In genomic region chr19:45643024-45643926, GRCh38 we compare ENCODE assay signal across 1 cellular context.
TF ChIP-seq lines count a peak whose summit lies in the region.

No MANE protein-coding gene starts in this region.

TF ChIP-seq in HepG2, 621 proteins besides CTCF, POLR2A, EP300 and RAD21 (continued from another document and continues in another):
- TF ChIP-seq ZNF280B (CRISPR knock-in tag; IDR thresholded peaks at IDR 0.05; ENCODE audit: borderline replicate concordance) (no peak), ZNF451 (CRISPR knock-in tag; IDR thresholded peaks at IDR 0.05) (no peak), ZKSCAN8 (CRISPR knock-in tag; IDR thresholded peaks at IDR 0.05; ENCODE audit: borderline replicate concordance) (no peak), SMARCE1 (IDR thresholded peaks at IDR 0.05; ENCODE audit: borderline replicate concordance) (no peak), MTF1 (CRISPR knock-in tag; IDR thresholded peaks at IDR 0.05) (no peak), ZNF281 (CRISPR knock-in tag; IDR thresholded peaks at IDR 0.05; ENCODE audit: borderline replicate concordance) (peak; percentile 93), ZNF282 (IDR thresholded peaks at IDR 0.05; ENCODE audit: partially characterized antibody) (no peak), ZNF720 (CRISPR knock-in tag; IDR thresholded peaks at IDR 0.05) (no peak), ATF7 (IDR thresholded peaks at IDR 0.05) (no peak), ATF7 (CRISPR knock-in tag; IDR thresholded peaks at IDR 0.05) (no peak), NFKBIZ (CRISPR knock-in tag; IDR thresholded peaks at IDR 0.05) (no peak), ESRRA (CRISPR knock-in tag; IDR thresholded peaks at IDR 0.05; ENCODE audit: low read depth) (no peak), ZNF574 (CRISPR knock-in tag; IDR thresholded peaks at IDR 0.05) (no peak), ZKSCAN1 (IDR thresholded peaks at IDR 0.05; ENCODE audit: low read length) (no peak), ARNTL (CRISPR knock-in tag; IDR thresholded peaks at IDR 0.05) (peak; percentile 49; the same call in 1 of the 2 replicates), ZNF124 (CRISPR knock-in tag; IDR thresholded peaks at IDR 0.05) (no peak), RBAK (CRISPR knock-in tag; IDR thresholded peaks at IDR 0.05) (no peak), PPARG (CRISPR knock-in tag; conservative IDR thresholded peaks at IDR 0.05) (no peak), HNRNPUL1 (IDR thresholded peaks at IDR 0.05; ENCODE audit: low read depth, low read length) (no peak), GABPB1 (CRISPR knock-in tag; IDR thresholded peaks at IDR 0.05) (peak; percentile 46; the same call in 1 of the 2 replicates), ZNF383 (CRISPR knock-in tag; IDR thresholded peaks at IDR 0.05; ENCODE audit: borderline replicate concordance) (no peak), ZNF891 (CRISPR knock-in tag; IDR thresholded peaks at IDR 0.05) (no peak), TCF12 (IDR thresholded peaks at IDR 0.05) (no peak), TCF12 (CRISPR knock-in tag; IDR thresholded peaks at IDR 0.05) (no peak), PITX1 (CRISPR knock-in tag; IDR thresholded peaks at IDR 0.05) (peak; percentile 20; the same call in 1 of the 2 replicates), TBX2 (CRISPR knock-in tag; IDR thresholded peaks at IDR 0.05; ENCODE audit: borderline replicate concordance) (peak; percentile 59; the same call in 1 of the 2 replicates), FUBP1 (CRISPR knock-in tag; IDR thresholded peaks at IDR 0.05; ENCODE audit: borderline replicate concordance) (no peak), NCOA1 (CRISPR knock-in tag; IDR thresholded peaks at IDR 0.05) (no peak), LCORL (IDR thresholded peaks at IDR 0.05) (no peak), LCORL (CRISPR knock-in tag; IDR thresholded peaks at IDR 0.05) (peak; percentile 11; the same call in 1 of the 2 replicates), YEATS2 (CRISPR knock-in tag; IDR thresholded peaks at IDR 0.05; ENCODE audit: borderline replicate concordance) (no peak)
- TF ChIP-seq, protein P1, sequence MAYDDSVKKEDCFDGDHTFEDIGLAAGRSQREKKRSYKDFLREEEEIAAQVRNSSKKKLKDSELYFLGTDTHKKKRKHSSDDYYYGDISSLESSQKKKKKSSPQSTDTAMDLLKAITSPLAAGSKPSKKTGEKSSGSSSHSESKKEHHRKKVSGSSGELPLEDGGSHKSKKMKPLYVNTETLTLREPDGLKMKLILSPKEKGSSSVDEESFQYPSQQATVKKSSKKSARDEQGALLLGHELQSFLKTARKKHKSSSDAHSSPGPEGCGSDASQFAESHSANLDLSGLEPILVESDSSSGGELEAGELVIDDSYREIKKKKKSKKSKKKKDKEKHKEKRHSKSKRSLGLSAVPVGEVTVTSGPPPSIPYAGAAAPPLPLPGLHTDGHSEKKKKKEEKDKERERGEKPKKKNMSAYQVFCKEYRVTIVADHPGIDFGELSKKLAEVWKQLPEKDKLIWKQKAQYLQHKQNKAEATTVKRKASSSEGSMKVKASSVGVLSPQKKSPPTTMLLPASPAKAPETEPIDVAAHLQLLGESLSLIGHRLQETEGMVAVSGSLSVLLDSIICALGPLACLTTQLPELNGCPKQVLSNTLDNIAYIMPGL (CRISPR knock-in tag; IDR thresholded peaks at IDR 0.05; ENCODE audit: borderline replicate concordance in 1 of 2, low read depth in 1 of 2) = peak; percentile 70 to 81; a peak in 3 of 4 replicates
- TF ChIP-seq, protein P2, sequence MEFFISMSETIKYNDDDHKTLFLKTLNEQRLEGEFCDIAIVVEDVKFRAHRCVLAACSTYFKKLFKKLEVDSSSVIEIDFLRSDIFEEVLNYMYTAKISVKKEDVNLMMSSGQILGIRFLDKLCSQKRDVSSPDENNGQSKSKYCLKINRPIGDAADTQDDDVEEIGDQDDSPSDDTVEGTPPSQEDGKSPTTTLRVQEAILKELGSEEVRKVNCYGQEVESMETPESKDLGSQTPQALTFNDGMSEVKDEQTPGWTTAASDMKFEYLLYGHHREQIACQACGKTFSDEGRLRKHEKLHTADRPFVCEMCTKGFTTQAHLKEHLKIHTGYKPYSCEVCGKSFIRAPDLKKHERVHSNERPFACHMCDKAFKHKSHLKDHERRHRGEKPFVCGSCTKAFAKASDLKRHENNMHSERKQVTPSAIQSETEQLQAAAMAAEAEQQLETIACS (CRISPR knock-in tag; IDR thresholded peaks at IDR 0.05) = no peak
- TF ChIP-seq, protein P3, sequence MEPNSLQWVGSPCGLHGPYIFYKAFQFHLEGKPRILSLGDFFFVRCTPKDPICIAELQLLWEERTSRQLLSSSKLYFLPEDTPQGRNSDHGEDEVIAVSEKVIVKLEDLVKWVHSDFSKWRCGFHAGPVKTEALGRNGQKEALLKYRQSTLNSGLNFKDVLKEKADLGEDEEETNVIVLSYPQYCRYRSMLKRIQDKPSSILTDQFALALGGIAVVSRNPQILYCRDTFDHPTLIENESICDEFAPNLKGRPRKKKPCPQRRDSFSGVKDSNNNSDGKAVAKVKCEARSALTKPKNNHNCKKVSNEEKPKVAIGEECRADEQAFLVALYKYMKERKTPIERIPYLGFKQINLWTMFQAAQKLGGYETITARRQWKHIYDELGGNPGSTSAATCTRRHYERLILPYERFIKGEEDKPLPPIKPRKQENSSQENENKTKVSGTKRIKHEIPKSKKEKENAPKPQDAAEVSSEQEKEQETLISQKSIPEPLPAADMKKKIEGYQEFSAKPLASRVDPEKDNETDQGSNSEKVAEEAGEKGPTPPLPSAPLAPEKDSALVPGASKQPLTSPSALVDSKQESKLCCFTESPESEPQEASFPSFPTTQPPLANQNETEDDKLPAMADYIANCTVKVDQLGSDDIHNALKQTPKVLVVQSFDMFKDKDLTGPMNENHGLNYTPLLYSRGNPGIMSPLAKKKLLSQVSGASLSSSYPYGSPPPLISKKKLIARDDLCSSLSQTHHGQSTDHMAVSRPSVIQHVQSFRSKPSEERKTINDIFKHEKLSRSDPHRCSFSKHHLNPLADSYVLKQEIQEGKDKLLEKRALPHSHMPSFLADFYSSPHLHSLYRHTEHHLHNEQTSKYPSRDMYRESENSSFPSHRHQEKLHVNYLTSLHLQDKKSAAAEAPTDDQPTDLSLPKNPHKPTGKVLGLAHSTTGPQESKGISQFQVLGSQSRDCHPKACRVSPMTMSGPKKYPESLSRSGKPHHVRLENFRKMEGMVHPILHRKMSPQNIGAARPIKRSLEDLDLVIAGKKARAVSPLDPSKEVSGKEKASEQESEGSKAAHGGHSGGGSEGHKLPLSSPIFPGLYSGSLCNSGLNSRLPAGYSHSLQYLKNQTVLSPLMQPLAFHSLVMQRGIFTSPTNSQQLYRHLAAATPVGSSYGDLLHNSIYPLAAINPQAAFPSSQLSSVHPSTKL (CRISPR knock-in tag; IDR thresholded peaks at IDR 0.05) = no peak
- TF ChIP-seq, protein P4, sequence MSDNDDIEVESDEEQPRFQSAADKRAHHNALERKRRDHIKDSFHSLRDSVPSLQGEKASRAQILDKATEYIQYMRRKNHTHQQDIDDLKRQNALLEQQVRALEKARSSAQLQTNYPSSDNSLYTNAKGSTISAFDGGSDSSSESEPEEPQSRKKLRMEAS (IDR thresholded peaks at IDR 0.05) = 0 out of 2 replicates have a peak, but pooled peaks have one; percentile 30
- TF ChIP-seq, protein P5, sequence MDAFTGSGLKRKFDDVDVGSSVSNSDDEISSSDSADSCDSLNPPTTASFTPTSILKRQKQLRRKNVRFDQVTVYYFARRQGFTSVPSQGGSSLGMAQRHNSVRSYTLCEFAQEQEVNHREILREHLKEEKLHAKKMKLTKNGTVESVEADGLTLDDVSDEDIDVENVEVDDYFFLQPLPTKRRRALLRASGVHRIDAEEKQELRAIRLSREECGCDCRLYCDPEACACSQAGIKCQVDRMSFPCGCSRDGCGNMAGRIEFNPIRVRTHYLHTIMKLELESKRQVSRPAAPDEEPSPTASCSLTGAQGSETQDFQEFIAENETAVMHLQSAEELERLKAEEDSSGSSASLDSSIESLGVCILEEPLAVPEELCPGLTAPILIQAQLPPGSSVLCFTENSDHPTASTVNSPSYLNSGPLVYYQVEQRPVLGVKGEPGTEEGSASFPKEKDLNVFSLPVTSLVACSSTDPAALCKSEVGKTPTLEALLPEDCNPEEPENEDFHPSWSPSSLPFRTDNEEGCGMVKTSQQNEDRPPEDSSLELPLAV (CRISPR knock-in tag; conservative IDR thresholded peaks at IDR 0.05; ENCODE audit: low read depth) = no peak
- TF ChIP-seq, protein P6, sequence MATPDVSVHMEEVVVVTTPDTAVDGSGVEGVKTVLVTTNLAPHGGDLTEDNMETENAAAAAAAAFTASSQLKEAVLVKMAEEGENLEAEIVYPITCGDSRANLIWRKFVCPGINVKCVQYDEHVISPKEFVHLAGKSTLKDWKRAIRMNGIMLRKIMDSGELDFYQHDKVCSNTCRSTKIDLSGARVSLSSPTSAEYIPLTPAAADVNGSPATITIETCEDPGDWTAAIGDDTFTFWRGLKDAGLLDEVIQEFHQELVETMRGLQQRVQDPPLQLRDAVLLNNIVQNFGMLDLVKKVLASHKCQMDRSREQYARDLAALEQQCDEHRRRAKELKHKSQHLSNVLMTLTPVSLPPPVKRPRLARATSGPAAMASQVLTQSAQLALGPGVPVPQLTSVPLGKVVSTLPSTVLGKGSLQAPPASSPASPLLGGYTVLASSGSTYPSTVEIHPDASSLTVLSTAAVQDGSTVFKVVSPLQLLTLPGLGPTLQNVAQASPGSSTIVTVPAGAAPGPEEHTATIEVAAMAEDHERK (CRISPR knock-in tag; IDR thresholded peaks at IDR 0.05; ENCODE audit: low read depth) = no peak
